In the genomic region with DNA sequence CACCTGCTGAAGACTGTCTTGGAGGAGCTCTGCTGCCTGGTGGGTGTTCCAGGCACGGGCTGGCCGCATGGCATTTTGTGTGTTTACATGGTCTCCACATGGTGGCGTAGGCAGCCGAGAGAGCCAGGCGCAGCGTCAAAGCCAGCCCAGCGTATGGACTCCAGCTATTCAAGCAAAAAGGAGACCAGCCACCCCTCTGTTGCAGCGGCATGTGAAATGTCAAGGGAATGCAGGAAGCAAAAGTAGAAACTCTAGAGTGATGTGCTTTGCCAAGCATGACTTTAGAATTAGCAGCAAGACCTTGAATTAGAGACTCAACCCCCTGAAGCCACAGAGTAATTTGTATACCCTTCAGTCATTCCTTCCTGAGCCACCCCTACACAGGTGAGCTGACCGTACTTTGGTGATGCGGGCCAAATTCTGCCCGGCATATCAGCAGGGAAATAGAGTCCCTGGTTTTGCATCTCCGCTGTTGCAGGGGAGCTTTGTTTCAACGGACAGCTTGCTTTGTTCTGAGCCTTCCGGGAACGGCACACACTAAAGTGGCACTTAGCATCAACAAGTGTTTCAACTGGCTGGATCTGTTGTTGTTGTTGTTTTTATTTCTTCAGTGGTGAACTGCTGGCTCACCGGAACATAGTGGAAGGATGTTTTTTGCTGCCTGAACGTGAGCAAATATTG, we compare ENCODE assay signal across 9 cellular contexts. TPM values are rescaled to one million over a fixed set of nuclear protein-coding genes. Genes with fewer than 3 reads are reported as not detected.
DNase-seq lines count a peak whose midpoint lies in the region; ATAC-seq, FAIRE-seq and TF ChIP-seq lines count a peak whose summit lies in the region.
"Had no signal": no experiment of that assay in that cellular context is flagged by ENCODE, and none has a peak within 500 bp of the region (broad histone marks: within the 10 kb centered on the region; RNA-seq: fewer than 3 reads in every experiment).

No MANE protein-coding gene starts in this region.

- H3K4me1 Mint-ChIP-seq in activated CD4-positive, alpha-beta T cell treated with anti-CD3 and anti-CD28 coated beads for 36 hours = no peaks in the 10 kb centered on the region

- H3K9ac ChIP-seq in mesendoderm (ENCODE audit: low read length) = no peak overlapping the region

- H3K18ac ChIP-seq in mesendoderm (ENCODE audit: low read length) = no peak overlapping the region

- no peak overlapping the region for H2BK15ac ChIP-seq in mesendoderm (replicated peaks; ENCODE audit: low read depth)

- WGBS in mesendoderm (ENCODE audit: extremely low coverage, insufficient coverage, low lambda C conversion rate) = no CpG with 5 or more reads among the region's 17 CpGs

- peak; percentile 60 for TF ChIP-seq CTCF in bronchial epithelial cell (IDR thresholded peaks at IDR 0.05; ENCODE audit: insufficient read depth, low read length, severe bottlenecking)

- no peak overlapping the region for H3K56ac ChIP-seq in mesendoderm (ENCODE audit: low read length)

- H3K36me3 ChIP-seq in bronchial epithelial cell (ENCODE audit: control insufficient read depth, insufficient read depth, low read length) (no peaks in the 10 kb centered on the region), mesendoderm (ENCODE audit: control insufficient read depth, insufficient read depth, low read length) (no peaks in the 10 kb centered on the region)

- peak; percentile 43 for FAIRE-seq in bronchial epithelial cell (lab: Jason Lieb, UNC)

- H4K8ac ChIP-seq in mesendoderm (ENCODE audit: low read depth, low read length) = no peak overlapping the region

- peaks cover 10% of the 10 kb centered on the region for H3K27me3 Mint-ChIP-seq in activated CD4-positive, alpha-beta T cell treated with anti-CD3 and anti-CD28 coated beads for 36 hours

- H2BK5ac ChIP-seq in mesendoderm (ENCODE audit: low read length) = no peak overlapping the region

- CTCF ChIA-PET in activated CD4-positive, alpha-beta T cell treated with anti-CD3 and anti-CD28 coated beads for 36 hours (lab: Charles Lee) = interaction anchor here (0.7 to 1.5 kb wide), 6 partner anchors 12 to 64 kb away, joined by 3 to 7 read pairs (median 3); no protein-coding TSS in a partner anchor

- peak; percentile 39 for ATAC-seq in activated CD4-positive, alpha-beta T cell treated with anti-CD3 and anti-CD28 coated beads for 36 hours
- ATAC-seq in GM18867 (IDR thresholded peaks at IDR 0.05; ENCODE audit: unreplicated experiment) = no peak

- H3K27me3 ChIP-seq in bronchial epithelial cell (ENCODE audit: control insufficient read depth, insufficient read depth, low read length) (no peaks in the 10 kb centered on the region), mesendoderm (ENCODE audit: insufficient read depth, low read length, poor library complexity) (no peaks in the 10 kb centered on the region)

- no peak overlapping the region for H3K4me3 Mint-ChIP-seq in activated CD4-positive, alpha-beta T cell treated with anti-CD3 and anti-CD28 coated beads for 36 hours
- H3K4me3 Mint-ChIP-seq: activated naive CD8-positive, alpha-beta T cell had no signal

- no peak overlapping the region for H3K23ac ChIP-seq in mesendoderm (ENCODE audit: low read length)

- POLR2A ChIA-PET in activated CD4-positive, alpha-beta T cell treated with anti-CD3 and anti-CD28 coated beads for 36 hours (lab: Charles Lee) = no interaction called here

- peak; percentile 54 for DNase-seq in activated CD4-positive, alpha-beta T cell treated with anti-CD3 and anti-CD28 coated beads for 36 hours
- DNase-seq in activated CD4-positive, alpha-beta T cell treated with anti-CD3 and anti-CD28 coated beads for 1 hour = no peak
- DNase-seq in H4 (ENCODE audit: low spot score) (peak; percentile 18), NCI-H2107 treated with DMSO at 0.1 percent for 48 hours (lab: John Stamatoyannopoulos, UW; ENCODE audit: unreplicated experiment) (peak; percentile 44), bronchial epithelial cell (ENCODE audit: low read depth) (peak; percentile 25), mesendoderm (peak; percentile 83), foreskin melanocyte (no peak)

- no peak overlapping the region for H3K27ac Mint-ChIP-seq in activated CD4-positive, alpha-beta T cell treated with anti-CD3 and anti-CD28 coated beads for 36 hours

- H2BK120ac ChIP-seq in mesendoderm (ENCODE audit: low read depth, low read length) = no peak overlapping the region

- no peaks in the 10 kb centered on the region for H3K79me2 ChIP-seq in mesendoderm (ENCODE audit: control insufficient read depth, insufficient read depth, low read length)

- no peaks in the 10 kb centered on the region for H3K4me1 ChIP-seq in mesendoderm (ENCODE audit: control insufficient read depth, low read depth, low read length)

- no peak overlapping the region for H3K4me2 ChIP-seq in mesendoderm (ENCODE audit: low read length)

- no peak overlapping the region for H3K27ac ChIP-seq in mesendoderm (ENCODE audit: low read depth, low read length)

- H4K5ac ChIP-seq in mesendoderm (ENCODE audit: low read length) = no peak overlapping the region

- H3K79me1 ChIP-seq in mesendoderm (ENCODE audit: low read length) = no peaks in the 10 kb centered on the region

- no peaks in the 10 kb centered on the region for H3K36me3 Mint-ChIP-seq in activated CD4-positive, alpha-beta T cell treated with anti-CD3 and anti-CD28 coated beads for 36 hours (ENCODE audit: low read depth)
- H3K36me3 Mint-ChIP-seq: activated naive CD8-positive, alpha-beta T cell had no signal

- no peaks in the 10 kb centered on the region for H3K9me3 Mint-ChIP-seq in activated CD4-positive, alpha-beta T cell treated with anti-CD3 and anti-CD28 coated beads for 36 hours (ENCODE audit: low read depth)

- intact Hi-C loops in activated CD4-positive, alpha-beta T cell treated with anti-CD3 and anti-CD28 coated beads for 36 hours (cut with DNase I, micrococcal nuclease) = no loop called here

- H3K4ac ChIP-seq in mesendoderm (ENCODE audit: low read depth, low read length) = no peak overlapping the region

- no peak overlapping the region for H2AK5ac ChIP-seq in mesendoderm (ENCODE audit: low read length)

- H3K4me3 ChIP-seq in bronchial epithelial cell (ENCODE audit: low read depth, low read length) = no peak overlapping the region
- H3K4me3 ChIP-seq in mesendoderm (ENCODE audit: low read length) = no peak overlapping the region

RNA-seq across cellular contexts. Expression of a gene that starts 48.5 kb away (rescaled TPM):
- not detected for total RNA-seq in activated CD4-positive, alpha-beta T cell treated with anti-CD3 and anti-CD28 coated beads for 36 hours
- total RNA-seq in H4 (2014; rRNA removed; shearing (Covaris generic)) = 0.04 and 0.31 TPM in 2 replicates
- total RNA-seq in bronchial epithelial cell = not detected in 2 replicates
- polyA plus RNA-seq in mesendoderm (2013, experiment 1 of 2) = 0.21 TPM
- polyA plus RNA-seq in mesendoderm (2013, experiment 2 of 2) = 0.20 TPM

Comparison
In these comparisons a context has a peak if more than half of its experiments do, and no peak if none do; other contexts are left out.
1. DNase-seq: peak in activated CD4-positive, alpha-beta T cell treated with anti-CD3 and anti-CD28 coated beads for 36 hours (single experiment), H4 (single experiment), NCI-H2107 treated with DMSO at 0.1 percent for 48 hours (single experiment), bronchial epithelial cell (single experiment) and mesendoderm (single experiment); none in activated CD4-positive, alpha-beta T cell treated with anti-CD3 and anti-CD28 coated beads for 1 hour (single experiment) and foreskin melanocyte (single experiment).